ENCODE assay signal across 2 cellular contexts in the genomic region with DNA sequence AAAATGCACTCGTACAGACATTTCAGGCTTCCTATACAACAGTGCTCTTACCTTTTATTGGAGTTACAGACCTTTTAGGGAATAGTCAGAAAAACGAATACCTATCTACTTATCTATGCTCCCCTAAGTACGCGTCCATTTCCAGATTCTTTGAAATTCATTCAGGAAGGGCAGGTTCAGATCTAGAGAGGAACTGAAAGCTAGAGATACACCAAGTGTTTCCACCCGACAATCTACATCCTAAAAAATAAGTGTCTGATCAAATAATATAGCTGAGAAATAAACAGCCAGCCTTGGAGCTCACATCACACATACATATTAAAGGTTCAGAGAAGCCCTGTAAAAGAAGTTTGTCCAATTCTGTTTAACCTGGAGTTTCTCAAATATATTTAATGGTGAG. TPM values are rescaled to one million over a fixed set of nuclear protein-coding genes. Genes with fewer than 3 reads are reported as not detected.
"Had no signal": no experiment of that assay in that cellular context is flagged by ENCODE, and none has a peak within 500 bp of the region (broad histone marks: within the 10 kb centered on the region; RNA-seq: fewer than 3 reads in every experiment).

No MANE protein-coding gene starts in this region.

RNA-seq across cellular contexts. Expression of a gene that starts 19.0 kb away (rescaled TPM):
- total RNA-seq: GM23248, IMR-90 had no signal
